ENCODE assay signal across 9 cellular contexts in genomic region chr16:3171855-3172593, GRCh38. TPM values are rescaled to one million over a fixed set of nuclear protein-coding genes. Genes with fewer than 3 reads are reported as not detected.
A peak's percentile ranks its signal among the peaks of the same experiment; 100 is the strongest.
DNase-seq lines count a peak whose midpoint lies in the region; ATAC-seq, FAIRE-seq and TF ChIP-seq lines count a peak whose summit lies in the region.
"Had no signal": no experiment of that assay in that cellular context is flagged by ENCODE, and none has a peak within 500 bp of the region (broad histone marks: within the 10 kb centered on the region; RNA-seq: fewer than 3 reads in every experiment).

No MANE protein-coding gene starts in this region.

- H3K27ac ChIP-seq in RWPE2 (ENCODE audit: poor library complexity, severe bottlenecking): no peak overlapping the region

- peaks cover 18% of the 10 kb centered on the region for H3K27me3 ChIP-seq in RWPE2 (ENCODE audit: insufficient read depth, poor library complexity, severe bottlenecking)

- H3K4me3 ChIP-seq in RWPE2 (ENCODE audit: severe bottlenecking): no peak overlapping the region

- H3K36me3 Mint-ChIP-seq in effector memory CD8-positive, alpha-beta T cell (ENCODE audit: insufficient read depth): peaks cover 20% of the 10 kb centered on the region

- H3K27ac Mint-ChIP-seq in effector memory CD8-positive, alpha-beta T cell: peak overlapping the region; percentile 79 to 92

- peaks cover 24 to 27% of the 10 kb centered on the region in 2 donors for H3K4me1 Mint-ChIP-seq in effector memory CD8-positive, alpha-beta T cell (ENCODE audit: low read depth in 2 of 2)

- H3K4me3 Mint-ChIP-seq in effector memory CD8-positive, alpha-beta T cell: peak overlapping the region; percentile 84 to 87

- peak; percentile 11 for ATAC-seq in GM21619 (IDR thresholded peaks at IDR 0.05; ENCODE audit: unreplicated experiment)
- ATAC-seq in RWPE2 (ENCODE audit: low read depth): peak; percentile 6; the same call in 1 of the 3 replicates
- ATAC-seq in effector memory CD8-positive, alpha-beta T cell (replicated peaks): peak; percentile 27
- no peak for ATAC-seq in HG02970 (IDR thresholded peaks at IDR 0.05; ENCODE audit: low FRiP score, unreplicated experiment)
- no peak for ATAC-seq in sciatic nerve
- no peak for ATAC-seq in GM18870 (IDR thresholded peaks at IDR 0.05; ENCODE audit: unreplicated experiment)

- no peaks in the 10 kb centered on the region for H3K4me1 ChIP-seq in RWPE2 (ENCODE audit: insufficient read depth, poor library complexity, severe bottlenecking)

- H3K9me3 ChIP-seq in RWPE2 (ENCODE audit: severe bottlenecking): no peaks in the 10 kb centered on the region

- intact Hi-C loops in sciatic nerve (cut with DNase I): no loop called here

- no peak for FAIRE-seq in HTR-8/SVneo (lab: Jason Lieb, UNC)

- TF ChIP-seq CTCF in RWPE2 (IDR thresholded peaks at IDR 0.05; ENCODE audit: poor library complexity, severe bottlenecking): no peak

- H3K27me3 Mint-ChIP-seq in effector memory CD8-positive, alpha-beta T cell: peaks cover 28 to 51% of the 10 kb centered on the region in 2 donors

- DNase-seq in RWPE2 (ENCODE audit: low spot score) (peak; percentile 58), HTR-8/SVneo (ENCODE audit: insufficient read length, low spot score) (no peak), sciatic nerve (ENCODE audit: low spot score) (no peak)
- DNase-seq in effector memory CD8-positive, alpha-beta T cell: no peak
- DNase-seq in stimulated activated CD4-positive, alpha-beta T cell treated with anti-CD3 and anti-CD28 coated beads, Interleukin-4, amount 100 ng/mL, for 24 hours: peak; percentile 62
- DNase-seq: NCI-H510A had no signal

- H3K9me3 Mint-ChIP-seq in effector memory CD8-positive, alpha-beta T cell: no peaks in the 10 kb centered on the region

- H3K36me3 ChIP-seq in RWPE2 (ENCODE audit: low read depth): no peaks in the 10 kb centered on the region

RNA-seq across cellular contexts. Expression of gene OR1F1, which starts 16.0 kb away (rescaled TPM):
- not detected for total RNA-seq in sciatic nerve

RNA-seq across cellular contexts. Expression of gene ZNF213, which starts 37.2 kb away (rescaled TPM):
- 9.0 TPM for total RNA-seq in sciatic nerve

RNA-seq across cellular contexts. Expression of gene ZNF205, which starts 59.6 kb away (rescaled TPM):
- total RNA-seq in sciatic nerve: 12.3 TPM

Comparison
In these comparisons a context has a peak if more than half of its experiments do, and no peak if none do; other contexts are left out.
1. ATAC-seq: peak in GM21619 (single experiment), RWPE2 (single experiment) and effector memory CD8-positive, alpha-beta T cell (single experiment); none in HG02970 (single experiment), sciatic nerve (single experiment) and GM18870 (single experiment).
2. DNase-seq: peak in RWPE2 (single experiment) and stimulated activated CD4-positive, alpha-beta T cell treated with anti-CD3 and anti-CD28 coated beads, Interleukin-4, amount 100 ng/mL, for 24 hours (single experiment); none in effector memory CD8-positive, alpha-beta T cell (0 of 3), HTR-8/SVneo (single experiment) and sciatic nerve (single experiment).